16 cellular contexts compared by ENCODE assay signal in the genomic region with DNA sequence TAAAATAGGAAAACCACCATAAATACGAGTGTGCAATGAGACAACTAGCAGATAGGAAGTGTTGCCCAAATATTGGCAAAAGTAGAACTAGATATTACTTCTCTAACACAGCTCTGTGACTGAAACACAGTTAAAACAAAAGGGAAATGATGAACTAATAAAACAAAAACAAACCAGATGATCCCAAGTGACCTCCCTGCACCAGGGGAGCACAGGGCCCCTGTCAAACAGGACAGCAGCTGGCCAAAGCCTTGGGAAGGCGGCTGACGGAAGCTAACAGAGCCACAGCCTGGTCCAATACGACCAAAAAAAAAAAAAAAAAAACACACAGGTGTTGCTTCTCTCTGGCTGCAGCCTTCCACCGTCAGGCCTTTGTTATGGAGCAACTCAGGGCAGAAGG. TPM values are rescaled to one million over a fixed set of nuclear protein-coding genes. Genes with fewer than 3 reads are reported as not detected.
DNase-seq lines count a peak whose midpoint lies in the region; ATAC-seq, FAIRE-seq and TF ChIP-seq lines count a peak whose summit lies in the region.
"Had no signal": no experiment of that assay in that cellular context is flagged by ENCODE, and none has a peak within 500 bp of the region (broad histone marks: within the 10 kb centered on the region; RNA-seq: fewer than 3 reads in every experiment).

No MANE protein-coding gene starts in this region.

- no peak overlapping the region for H3K18ac ChIP-seq in mesenchymal stem cell (ENCODE audit: low read depth in 1 of 2, low read length in 2 of 2)

- H3K79me1 ChIP-seq in mesenchymal stem cell (replicated peaks; ENCODE audit: low read length, poor library complexity, severe bottlenecking) = peaks cover 15% of the 10 kb centered on the region

- no peaks in the 10 kb centered on the region for H3K27me3 Mint-ChIP-seq in activated naive CD8-positive, alpha-beta T cell treated with anti-CD3 and anti-CD28 coated beads, Interleukin-2, amount 50 U/mL, for 24 hours
- H3K27me3 Mint-ChIP-seq in type B pancreatic cell (no peaks in the 10 kb centered on the region), endodermal cell (ENCODE audit: insufficient read depth) (peaks cover 3% of the 10 kb centered on the region)
- H3K27me3 Mint-ChIP-seq: naive thymus-derived CD8-positive, alpha-beta T cell had no signal

- peak overlapping the region; percentile 42 for H2AK5ac ChIP-seq in mesenchymal stem cell (ENCODE audit: low read length, severe bottlenecking)

- no peak for FAIRE-seq in GM19239 (lab: Jason Lieb, UNC)

- H3K23ac ChIP-seq in mesenchymal stem cell (ENCODE audit: low read length in 2 of 2) = no peak overlapping the region

- no peak overlapping the region for H2BK15ac ChIP-seq in mesenchymal stem cell (ENCODE audit: low read depth, poor library complexity, severe bottlenecking)

- no peak overlapping the region for H3K9ac ChIP-seq in mesenchymal stem cell (ENCODE audit: low read length)
- H3K9ac ChIP-seq in endodermal cell (ENCODE audit: extremely low read depth, low read length, poor library complexity, severe bottlenecking) = no peak overlapping the region

- H3K27ac ChIP-seq in mesenchymal stem cell (ENCODE audit: low read length, poor library complexity, severe bottlenecking) (peak overlapping the region; percentile 16), endodermal cell (ENCODE audit: low read depth, low read length) (no peak overlapping the region)

- DNase-seq in left ventricle myocardium superior = no peak
- DNase-seq in Right ventricle myocardium inferior (ENCODE audit: missing footprints) = no peak
- no peak for DNase-seq in activated naive CD8-positive, alpha-beta T cell treated with anti-CD3 and anti-CD28 coated beads, Interleukin-2, amount 50 U/mL, for 24 hours
- no peak for DNase-seq in mesenchymal stem cell
- no peak for DNase-seq in type B pancreatic cell (ENCODE audit: extremely low spot score, unreplicated experiment)
- no peak for DNase-seq in GM19239 (ENCODE audit: insufficient read length, low spot score)
- DNase-seq in endodermal cell = no peak
- DNase-seq: activated CD8-positive, alpha-beta memory T cell treated with anti-CD3 and anti-CD28 coated beads, Interleukin-2, amount 50 U/mL, for 48 hours; anterior cingulate cortex; hypothalamus; left ventricle myocardium inferior; naive thymus-derived CD8-positive, alpha-beta T cell; NCI-H1436; NCI-H510A; retina had no signal

- H2BK12ac ChIP-seq in mesenchymal stem cell (ENCODE audit: low read length in 2 of 2) = no peak overlapping the region

- peaks cover 96% of the 10 kb centered on the region for H3K4me1 Mint-ChIP-seq in activated naive CD8-positive, alpha-beta T cell treated with anti-CD3 and anti-CD28 coated beads, Interleukin-2, amount 50 U/mL, for 24 hours
- H3K4me1 Mint-ChIP-seq in type B pancreatic cell (ENCODE audit: unreplicated experiment) (peaks cover 55% of the 10 kb centered on the region), endodermal cell (peaks cover 47% of the 10 kb centered on the region)

- H3K14ac ChIP-seq in mesenchymal stem cell (ENCODE audit: low read length in 2 of 2) = no peak overlapping the region

- peaks cover 29% of the 10 kb centered on the region for H3K36me3 Mint-ChIP-seq in activated naive CD8-positive, alpha-beta T cell treated with anti-CD3 and anti-CD28 coated beads, Interleukin-2, amount 50 U/mL, for 24 hours (ENCODE audit: low read depth)
- H3K36me3 Mint-ChIP-seq in type B pancreatic cell (peaks cover 8% of the 10 kb centered on the region), endodermal cell (ENCODE audit: low read depth) (peaks cover 5% of the 10 kb centered on the region)

- H3K4me3 Mint-ChIP-seq in activated naive CD8-positive, alpha-beta T cell treated with anti-CD3 and anti-CD28 coated beads, Interleukin-2, amount 50 U/mL, for 24 hours = no peak overlapping the region
- H3K4me3 Mint-ChIP-seq in type B pancreatic cell = no peak overlapping the region
- H3K4me3 Mint-ChIP-seq in endodermal cell = no peak overlapping the region
- H3K4me3 Mint-ChIP-seq: naive thymus-derived CD8-positive, alpha-beta T cell had no signal

- H3K4me1 ChIP-seq in mesenchymal stem cell (ENCODE audit: control insufficient read depth, insufficient read depth, low read depth, low read length) = peaks cover 30% of the 10 kb centered on the region
- H3K4me1 ChIP-seq in endodermal cell (ENCODE audit: control insufficient read depth, insufficient read depth, low read length) = no peaks in the 10 kb centered on the region

- H3K4me2 ChIP-seq in mesenchymal stem cell (ENCODE audit: low read length, poor library complexity, severe bottlenecking) = no peak overlapping the region

- no peak for TF ChIP-seq CTCF in type B pancreatic cell (conservative IDR thresholded peaks at IDR 0.05)
- no peak for TF ChIP-seq CTCF in endodermal cell (conservative IDR thresholded peaks at IDR 0.05)

- no peak overlapping the region for H2BK120ac ChIP-seq in mesenchymal stem cell (ENCODE audit: low read depth, low read length)

- H3K9me3 ChIP-seq in mesenchymal stem cell (ENCODE audit: control insufficient read depth, low read length) (no peaks in the 10 kb centered on the region), endodermal cell (ENCODE audit: control insufficient read depth, low read length) (no peaks in the 10 kb centered on the region)
- H3K9me3 ChIP-seq: left ventricle myocardium inferior had no signal

- H2AFZ ChIP-seq in mesenchymal stem cell (ENCODE audit: low read depth, low read length) = no peak overlapping the region

- H3K36me3 ChIP-seq in mesenchymal stem cell (ENCODE audit: control insufficient read depth in 1 of 2, insufficient read depth in 2 of 2, low read depth in 1 of 2, low read length in 2 of 2) (peaks cover 12 to 16% of the 10 kb centered on the region in 2 experiments), endodermal cell (ENCODE audit: control insufficient read depth, insufficient read depth, low read length) (peaks cover 4% of the 10 kb centered on the region)

- ATAC-seq in left ventricle myocardium superior (peak; percentile 7), Right ventricle myocardium inferior (no peak), GM21360 (IDR thresholded peaks at IDR 0.05; ENCODE audit: unreplicated experiment) (no peak)
- ATAC-seq in activated naive CD8-positive, alpha-beta T cell treated with anti-CD3 and anti-CD28 coated beads, Interleukin-2, amount 50 U/mL, for 24 hours = no peak
- ATAC-seq: naive thymus-derived CD8-positive, alpha-beta T cell had no signal

- intact Hi-C loops in left ventricle myocardium superior (cut with micrococcal nuclease) (no loop called here), Right ventricle myocardium inferior (cut with DNase I) (no loop called here)

- H3K4me3 ChIP-seq in mesenchymal stem cell (ENCODE audit: insufficient read depth in 1 of 2, low read depth in 1 of 2, low read length in 2 of 2) (no peak overlapping the region), endodermal cell (ENCODE audit: low read length) (no peak overlapping the region)
- H3K4me3 ChIP-seq: left ventricle myocardium inferior had no signal

- H2BK5ac ChIP-seq in mesenchymal stem cell (ENCODE audit: low read depth, low read length, poor library complexity, severe bottlenecking) = no peak overlapping the region

- WGBS in mesenchymal stem cell = 51% methylated on average over 4 of the region's 5 CpGs
- WGBS in endodermal cell (ENCODE audit: insufficient coverage in 1 of 2, insufficient read length in 1 of 2), 2 experiments = 79 to 100% methylated on average over 3 to 5 of the region's 5 CpGs

- no peak overlapping the region for H4K91ac ChIP-seq in mesenchymal stem cell (ENCODE audit: low read length)

- no peak overlapping the region for H3K4ac ChIP-seq in mesenchymal stem cell (ENCODE audit: low read depth in 1 of 2, low read length in 2 of 2)

- H3K27ac Mint-ChIP-seq in activated naive CD8-positive, alpha-beta T cell treated with anti-CD3 and anti-CD28 coated beads, Interleukin-2, amount 50 U/mL, for 24 hours = peak overlapping the region; percentile 99
- H3K27ac Mint-ChIP-seq in type B pancreatic cell (peak overlapping the region; percentile 21), endodermal cell (no peak overlapping the region)

- H3K27me3 ChIP-seq in mesenchymal stem cell (ENCODE audit: control insufficient read depth in 1 of 2, insufficient read depth in 1 of 2, low read length in 2 of 2) = no peaks in the 10 kb centered on the region
- no peaks in the 10 kb centered on the region for H3K27me3 ChIP-seq in endodermal cell (ENCODE audit: control insufficient read depth, insufficient read depth, low read length, poor library complexity, severe bottlenecking)

- H3K9me3 Mint-ChIP-seq in activated naive CD8-positive, alpha-beta T cell treated with anti-CD3 and anti-CD28 coated beads, Interleukin-2, amount 50 U/mL, for 24 hours = no peaks in the 10 kb centered on the region
- no peaks in the 10 kb centered on the region for H3K9me3 Mint-ChIP-seq in type B pancreatic cell
- H3K9me3 Mint-ChIP-seq in endodermal cell = no peaks in the 10 kb centered on the region
- H3K9me3 Mint-ChIP-seq: naive thymus-derived CD8-positive, alpha-beta T cell had no signal

- no peak overlapping the region for H4K8ac ChIP-seq in mesenchymal stem cell (ENCODE audit: low read length)

RNA-seq across cellular contexts. Expression of a gene that starts 17.8 kb away (rescaled TPM):
- total RNA-seq in left ventricle myocardium superior (27.3 TPM), Right ventricle myocardium inferior (23.4 TPM), type B pancreatic cell (ENCODE audit: low replicate concordance) (27.8 and 42.2 TPM in 2 replicates), endodermal cell (10 to 100 TPM; 28.0 to 31.7 TPM)
- 17.2 TPM for polyA plus RNA-seq in mesenchymal stem cell (2013, experiment 1 of 2)
- 16.9 TPM for polyA plus RNA-seq in mesenchymal stem cell (2013, experiment 2 of 2)
- 35.1 TPM for polyA plus RNA-seq in endodermal cell (2013, experiment 1 of 2)
- polyA plus RNA-seq in endodermal cell (2013, experiment 2 of 2) = 32.6 TPM

RNA-seq across cellular contexts. Expression of a gene that starts 45.9 kb away (rescaled TPM):
- total RNA-seq in left ventricle myocardium superior (0.84 TPM), Right ventricle myocardium inferior (0.41 TPM), type B pancreatic cell (ENCODE audit: low replicate concordance) (not detected in 2 replicates), endodermal cell (1 to 10 TPM in 1 of 2 donors, under 1 TPM in 1; 0.97 to 1.3 TPM)
- polyA plus RNA-seq in mesenchymal stem cell (2013, experiment 1 of 2) = not detected
- polyA plus RNA-seq in mesenchymal stem cell (2013, experiment 2 of 2) = not detected
- 0.18 TPM for polyA plus RNA-seq in endodermal cell (2013, experiment 1 of 2)
- 0.12 TPM for polyA plus RNA-seq in endodermal cell (2013, experiment 2 of 2)
- total RNA-seq: naive thymus-derived CD8-positive, alpha-beta T cell had no signal
- polyA plus RNA-seq: naive thymus-derived CD8-positive, alpha-beta T cell had no signal

RNA-seq across cellular contexts. Expression of a gene that starts 59.7 kb away (rescaled TPM):
- total RNA-seq in left ventricle myocardium superior (3,996 TPM), Right ventricle myocardium inferior (4,074 TPM), type B pancreatic cell (ENCODE audit: low replicate concordance) (0.48 and 0.64 TPM in 2 replicates), endodermal cell (under 1 TPM in 1 of 2 donors, not detected in 1; 0.15 TPM)
- polyA plus RNA-seq in mesenchymal stem cell (2013, experiment 1 of 2) = 3.4 TPM
- polyA plus RNA-seq in mesenchymal stem cell (2013, experiment 2 of 2) = 4.0 TPM
- polyA plus RNA-seq in endodermal cell (2013, experiment 1 of 2) = 0.18 TPM
- polyA plus RNA-seq in endodermal cell (2013, experiment 2 of 2) = not detected
- total RNA-seq: naive thymus-derived CD8-positive, alpha-beta T cell had no signal
- polyA plus RNA-seq: naive thymus-derived CD8-positive, alpha-beta T cell had no signal

Comparison
In these comparisons a context has a peak if more than half of its experiments do, and no peak if none do; other contexts are left out.
1. RNA of a gene that starts 59.7 kb away (total RNA-seq): 4,074 TPM in Right ventricle myocardium inferior (single experiment) and 3,996 TPM in left ventricle myocardium superior (single experiment); 0.48 to 0.64 TPM in type B pancreatic cell and 0.15 TPM in endodermal cell; every median in the first group is over 1,000 times any median in the second.